Comparison of ENCODE assay signal across 8 cellular contexts in genomic region chr2:196798980-196799379, GRCh38. TPM values are rescaled to one million over a fixed set of nuclear protein-coding genes. Genes with fewer than 3 reads are reported as not detected.
DNase-seq lines count a peak whose midpoint lies in the region; ATAC-seq and TF ChIP-seq lines count a peak whose summit lies in the region.

No MANE protein-coding gene starts in this region.

- peak overlapping the region; percentile 98 for H3K27ac Mint-ChIP-seq in activated T-helper 17 cell treated with anti-CD3 and anti-CD28 coated beads, Interleukin-2, amount 50 U/mL, for 72 hours
- H3K27ac Mint-ChIP-seq in stimulated activated naive CD8-positive, alpha-beta T cell treated with anti-CD3 and anti-CD28 coated beads, Interleukin-15, amount 100 ng/mL, for 72 hours: peak overlapping the region; percentile 96 to 98

- DNase-seq in iPS-NIHi11 (ENCODE audit: low spot score): peak; percentile 11
- no peak for DNase-seq in stimulated activated naive CD8-positive, alpha-beta T cell treated with anti-CD3 and anti-CD28 coated beads, Interleukin-15, amount 100 ng/mL, for 72 hours
- DNase-seq in NCI-H1048 (lab: John Stamatoyannopoulos, UW): no peak
- DNase-seq in NCI-H82 treated with DMSO at 0.1 percent for 48 hours (lab: John Stamatoyannopoulos, UW; ENCODE audit: unreplicated experiment): no peak

- peaks cover 39% of the 10 kb centered on the region for H3K36me3 Mint-ChIP-seq in activated T-helper 17 cell treated with anti-CD3 and anti-CD28 coated beads, Interleukin-2, amount 50 U/mL, for 72 hours (ENCODE audit: low read depth)

- peak overlapping the region; percentile 8; the same call in 1 of the 2 replicates for H3K27ac ChIP-seq in DOHH2 (ENCODE audit: low read depth, low read length)

- no peaks in the 10 kb centered on the region for H3K27me3 ChIP-seq in DOHH2 (ENCODE audit: control insufficient read depth, low read length)

- no peaks in the 10 kb centered on the region for H3K9me2 ChIP-seq in DOHH2 (replicated peaks; ENCODE audit: control insufficient read depth, low read length)

- H3K4me1 ChIP-seq in DOHH2 (ENCODE audit: control insufficient read depth, low read length): peaks cover 10% of the 10 kb centered on the region

- peaks cover 20% of the 10 kb centered on the region for H3K4me1 Mint-ChIP-seq in activated T-helper 17 cell treated with anti-CD3 and anti-CD28 coated beads, Interleukin-2, amount 50 U/mL, for 72 hours
- peaks cover 41% of the 10 kb centered on the region for H3K4me1 Mint-ChIP-seq in stimulated activated naive CD8-positive, alpha-beta T cell treated with anti-CD3 and anti-CD28 coated beads, Interleukin-15, amount 100 ng/mL, for 72 hours

- H3F3A ChIP-seq in DOHH2 (ENCODE audit: control insufficient read depth, insufficient read depth): no peaks in the 10 kb centered on the region

- peak overlapping the region; percentile 95 for H3K4me3 Mint-ChIP-seq in activated T-helper 17 cell treated with anti-CD3 and anti-CD28 coated beads, Interleukin-2, amount 50 U/mL, for 72 hours
- H3K4me3 Mint-ChIP-seq in stimulated activated naive CD8-positive, alpha-beta T cell treated with anti-CD3 and anti-CD28 coated beads, Interleukin-15, amount 100 ng/mL, for 72 hours: peak overlapping the region; percentile 91 to 96

- no peaks in the 10 kb centered on the region for H3K27me3 Mint-ChIP-seq in activated T-helper 17 cell treated with anti-CD3 and anti-CD28 coated beads, Interleukin-2, amount 50 U/mL, for 72 hours
- no peaks in the 10 kb centered on the region for H3K27me3 Mint-ChIP-seq in stimulated activated naive CD8-positive, alpha-beta T cell treated with anti-CD3 and anti-CD28 coated beads, Interleukin-15, amount 100 ng/mL, for 72 hours

- H3K36me3 ChIP-seq in DOHH2 (ENCODE audit: control insufficient read depth, low read length): peaks cover 29% of the 10 kb centered on the region

- TF ChIP-seq CTCF in DOHH2 (IDR thresholded peaks at IDR 0.05; ENCODE audit: low read depth, low read length, poor library complexity, severe bottlenecking): no peak

- no peaks in the 10 kb centered on the region for H3K9me3 Mint-ChIP-seq in activated T-helper 17 cell treated with anti-CD3 and anti-CD28 coated beads, Interleukin-2, amount 50 U/mL, for 72 hours
- peaks cover 0 to 11% of the 10 kb centered on the region in 2 donors for H3K9me3 Mint-ChIP-seq in stimulated activated naive CD8-positive, alpha-beta T cell treated with anti-CD3 and anti-CD28 coated beads, Interleukin-15, amount 100 ng/mL, for 72 hours

- H3K9me3 ChIP-seq in DOHH2 (ENCODE audit: control insufficient read depth, insufficient read depth, low read length): no peaks in the 10 kb centered on the region

- peak; percentile 14 for ATAC-seq in HG02642 (IDR thresholded peaks at IDR 0.05; ENCODE audit: poor library complexity, unreplicated experiment)
- ATAC-seq in activated T-helper 17 cell treated with anti-CD3 and anti-CD28 coated beads, Interleukin-2, amount 50 U/mL, for 72 hours (replicated peaks): peak; percentile 13
- ATAC-seq in stimulated activated naive CD8-positive, alpha-beta T cell treated with anti-CD3 and anti-CD28 coated beads, Interleukin-15, amount 100 ng/mL, for 72 hours: no peak
- ATAC-seq in activated CD4-positive, CD25-positive, alpha-beta regulatory T cell treated with anti-CD3 and anti-CD28 coated beads, Interleukin-2, amount 50 U/mL, for 24 hours: no peak

- peak overlapping the region; percentile 75 for H3K4me3 ChIP-seq in DOHH2 (ENCODE audit: low read length)

- peak overlapping the region; percentile 60 for H3K4me2 ChIP-seq in DOHH2 (ENCODE audit: low read length)

- no peaks in the 10 kb centered on the region for H4K20me1 ChIP-seq in DOHH2 (ENCODE audit: control insufficient read depth, insufficient read depth, low read depth, low read length)

- peaks cover 24% of the 10 kb centered on the region for H3K79me2 ChIP-seq in DOHH2 (ENCODE audit: control insufficient read depth, low read length)

RNA-seq across cellular contexts. Expression of gene GTF3C3, which starts 0.5 kb away (rescaled TPM):
- total RNA-seq in activated T-helper 17 cell treated with anti-CD3 and anti-CD28 coated beads, Interleukin-2, amount 50 U/mL, for 72 hours: 10 to 100 TPM; 39.0 to 50.8 TPM

RNA-seq across cellular contexts. Expression of gene C2orf66, which starts 10.2 kb away (rescaled TPM):
- total RNA-seq in activated T-helper 17 cell treated with anti-CD3 and anti-CD28 coated beads, Interleukin-2, amount 50 U/mL, for 72 hours: 1 to 10 TPM in 1 of 2 donors, under 1 TPM in 1; 0.43 to 1.0 TPM

Comparison
In these comparisons a context has a peak if more than half of its experiments do, and no peak if none do; other contexts are left out.
1. ATAC-seq: peak in HG02642 (single experiment) and activated T-helper 17 cell treated with anti-CD3 and anti-CD28 coated beads, Interleukin-2, amount 50 U/mL, for 72 hours (single experiment); none in stimulated activated naive CD8-positive, alpha-beta T cell treated with anti-CD3 and anti-CD28 coated beads, Interleukin-15, amount 100 ng/mL, for 72 hours (single experiment) and activated CD4-positive, CD25-positive, alpha-beta regulatory T cell treated with anti-CD3 and anti-CD28 coated beads, Interleukin-2, amount 50 U/mL, for 24 hours (0 of 2).